In genomic region chr21:30257773-30258172, GRCh38 we compare ENCODE assay signal across 9 cellular contexts. TPM values are rescaled to one million over a fixed set of nuclear protein-coding genes. Genes with fewer than 3 reads are reported as not detected.
DNase-seq lines count a peak whose midpoint lies in the region; FAIRE-seq and TF ChIP-seq lines count a peak whose summit lies in the region.
"Had no signal": no experiment of that assay in that cellular context is flagged by ENCODE, and none has a peak within 500 bp of the region (broad histone marks: within the 10 kb centered on the region; RNA-seq: fewer than 3 reads in every experiment).

No MANE protein-coding gene starts in this region.

- H3K36me3 ChIP-seq in esophagus muscularis mucosa = no peaks in the 10 kb centered on the region

- peak; percentile 26 for TF ChIP-seq CTCF in D721Med (IDR thresholded peaks at IDR 0.05; ENCODE audit: insufficient read depth, missing control alignments)
- TF ChIP-seq CTCF in LNCAP (IDR thresholded peaks at IDR 0.05) = peak; percentile 55
- peak; percentile 28 for TF ChIP-seq CTCF in astrocyte of the cerebellum (IDR thresholded peaks at IDR 0.05; ENCODE audit: low read depth, low read length, missing control alignments)
- TF ChIP-seq CTCF in esophagus muscularis mucosa (IDR thresholded peaks at IDR 0.05) = no peak

- FAIRE-seq in D721Med (lab: Jason Lieb, UNC) = no peak

- 72% methylated on average over 4 of the region's 4 CpGs for WGBS in esophagus muscularis mucosa

- H3K9me3 ChIP-seq in esophagus muscularis mucosa = no peaks in the 10 kb centered on the region

- H3K27me3 ChIP-seq in esophagus muscularis mucosa = no peaks in the 10 kb centered on the region

- intact Hi-C loops in esophagus muscularis mucosa (cut with DNase I) = no loop called here

- H3K4me3 ChIP-seq in astrocyte of the cerebellum (ENCODE audit: low read depth, low read length) (no peak overlapping the region), esophagus muscularis mucosa (no peak overlapping the region)

- DNase-seq in D721Med (ENCODE audit: insufficient read length, low spot score) (no peak), astrocyte of the cerebellum (ENCODE audit: low read depth) (peak; percentile 9), kidney tubule cell (ENCODE audit: low spot score) (peak; percentile 46), esophagus muscularis mucosa (ENCODE audit: extremely low spot score) (no peak), T-helper 1 cell (no peak), GDM1 (lab: John Stamatoyannopoulos, UW) (no peak), epidermal melanocyte (ENCODE audit: insufficient read length, low spot score) (no peak)
- DNase-seq: NCI-H2171 treated with DMSO at 0.1 percent for 48 hours had no signal

- no peak for TF ChIP-seq EP300 in esophagus muscularis mucosa (IDR thresholded peaks at IDR 0.05)

- H3K4me1 ChIP-seq in esophagus muscularis mucosa = no peaks in the 10 kb centered on the region

- no peak for TF ChIP-seq POLR2A in esophagus muscularis mucosa (IDR thresholded peaks at IDR 0.05; ENCODE audit: low read depth)

- in situ Hi-C loops in astrocyte of the cerebellum (cut with HindIII; ENCODE audit: low sequenced_read_pairs) = no loop called here

- H3K27ac ChIP-seq in esophagus muscularis mucosa (replicated peaks in 1 of 4) = no peak overlapping the region

RNA-seq across cellular contexts. Expression of gene KRTAP24-1, which starts 25.0 kb away (rescaled TPM):
- not detected for total RNA-seq in esophagus muscularis mucosa

RNA-seq across cellular contexts. Expression of gene KRTAP25-1, which starts 31.5 kb away (rescaled TPM):
- not detected for total RNA-seq in esophagus muscularis mucosa

RNA-seq across cellular contexts. Expression of gene CLDN8, which starts 41.9 kb away (rescaled TPM):
- total RNA-seq in esophagus muscularis mucosa = not detected

Comparison
In these comparisons a context has a peak if more than half of its experiments do, and no peak if none do; other contexts are left out.
1. DNase-seq: peak in astrocyte of the cerebellum (single experiment) and kidney tubule cell (single experiment); none in D721Med (single experiment), esophagus muscularis mucosa (single experiment), T-helper 1 cell (0 of 5), GDM1 (single experiment) and epidermal melanocyte (single experiment).
2. CTCF ChIP-seq: peak in D721Med (single experiment), LNCAP (single experiment) and astrocyte of the cerebellum (single experiment); none in esophagus muscularis mucosa (0 of 3).